In the genomic region with DNA sequence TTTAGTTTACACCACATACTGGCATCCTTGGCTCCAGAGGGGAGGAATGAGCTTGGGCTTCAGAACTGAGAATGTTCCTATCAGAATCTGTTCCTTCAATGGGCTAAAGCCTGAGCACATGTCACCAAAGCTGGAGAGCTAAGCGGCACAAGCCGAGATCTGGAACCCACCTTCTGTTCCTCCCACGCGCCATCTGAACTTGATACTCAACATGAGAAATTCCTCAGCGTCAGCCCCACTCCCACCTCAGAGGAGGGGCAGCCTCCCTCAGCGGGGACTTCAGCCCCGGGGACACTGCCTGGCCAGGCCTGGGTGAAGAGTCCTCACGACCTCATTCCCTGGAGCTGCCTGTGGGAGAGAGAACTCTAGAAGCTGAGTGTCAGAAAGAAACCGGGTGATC, we compare ENCODE assay signal across 23 cellular contexts. TPM values are rescaled to one million over a fixed set of nuclear protein-coding genes. Genes with fewer than 3 reads are reported as not detected.
A peak's percentile ranks its signal among the peaks of the same experiment; 100 is the strongest.
DNase-seq lines count a peak whose midpoint lies in the region; ATAC-seq and TF ChIP-seq lines count a peak whose summit lies in the region.
"Had no signal": no experiment of that assay in that cellular context is flagged by ENCODE, and none has a peak within 500 bp of the region (broad histone marks: within the 10 kb centered on the region; RNA-seq: fewer than 3 reads in every experiment).

No MANE protein-coding gene starts in this region.

- H3K27ac Mint-ChIP-seq in natural killer cell = no peak overlapping the region
- H3K27ac Mint-ChIP-seq in natural killer cell treated with Interleukin-12 subunit alpha and Interleukin-12 subunit beta and Interleukin-15 and Interleukin-18, amount 100 ng/mL, for 72 hours = no peak overlapping the region
- H3K27ac Mint-ChIP-seq: activated naive CD8-positive, alpha-beta T cell treated with anti-CD3 and anti-CD28 coated beads, Interleukin-2, amount 10 ng/mL, durations not matched to agents 7 days and 5 days; stimulated activated effector memory CD8-positive, alpha-beta T cell treated with anti-CD3 and anti-CD28 coated beads, Interleukin-12 subunit alpha, Interleukin-12 subunit beta, amount 100 ng/mL, for 72 hours; T-helper 1 cell treated with Interleukin-12 subunit alpha and Interleukin-12 subunit beta and Interleukin-4 antibody, amounts not matched to agents 30 μg/mL and 1 μg/mL, for 36 hours had no signal

- TF ChIP-seq CTCF in natural killer cell (IDR thresholded peaks at IDR 0.05) = no peak
- no peak for TF ChIP-seq CTCF in fibroblast of villous mesenchyme (IDR thresholded peaks at IDR 0.05; ENCODE audit: insufficient read depth, low read depth, low read length)

- ATAC-seq in natural killer cell (no peak), GM18907 (IDR thresholded peaks at IDR 0.05; ENCODE audit: unreplicated experiment) (no peak)
- ATAC-seq in natural killer cell treated with Interleukin-12 subunit alpha and Interleukin-12 subunit beta and Interleukin-15 and Interleukin-18, amount 100 ng/mL, for 72 hours = no peak
- ATAC-seq: A549; body of pancreas; lower lobe of right lung; stimulated activated effector memory CD8-positive, alpha-beta T cell treated with anti-CD3 and anti-CD28 coated beads, Interleukin-12 subunit alpha, Interleukin-12 subunit beta, amount 100 ng/mL, for 72 hours had no signal

- peaks cover 6 to 10% of the 10 kb centered on the region in 2 donors for H3K27me3 Mint-ChIP-seq in natural killer cell (ENCODE audit: low read depth in 2 of 2)
- H3K27me3 Mint-ChIP-seq in natural killer cell treated with Interleukin-12 subunit alpha and Interleukin-12 subunit beta and Interleukin-15 and Interleukin-18, amount 100 ng/mL, for 72 hours = peaks cover 0 to 2% of the 10 kb centered on the region in 2 donors

- no peaks in the 10 kb centered on the region for H3K9me3 Mint-ChIP-seq in natural killer cell
- no peaks in the 10 kb centered on the region for H3K9me3 Mint-ChIP-seq in natural killer cell treated with Interleukin-12 subunit alpha and Interleukin-12 subunit beta and Interleukin-15 and Interleukin-18, amount 100 ng/mL, for 72 hours
- H3K9me3 Mint-ChIP-seq: activated naive CD8-positive, alpha-beta T cell treated with anti-CD3 and anti-CD28 coated beads, Interleukin-2, amount 10 ng/mL, durations not matched to agents 7 days and 5 days; stimulated activated effector memory CD8-positive, alpha-beta T cell treated with anti-CD3 and anti-CD28 coated beads, Interleukin-12 subunit alpha, Interleukin-12 subunit beta, amount 100 ng/mL, for 72 hours; T-helper 1 cell treated with Interleukin-12 subunit alpha and Interleukin-12 subunit beta and Interleukin-4 antibody, amounts not matched to agents 30 μg/mL and 1 μg/mL, for 36 hours had no signal

- H3K4me3 ChIP-seq in fibroblast of villous mesenchyme (ENCODE audit: low read depth, low read length) = no peak overlapping the region
- H3K4me3 ChIP-seq: A549, body of pancreas, coronary artery, lower lobe of right lung, skin epidermis, tibial nerve had no signal

- H3K4me3 Mint-ChIP-seq in natural killer cell = peak overlapping the region; percentile 25
- no peak overlapping the region for H3K4me3 Mint-ChIP-seq in natural killer cell treated with Interleukin-12 subunit alpha and Interleukin-12 subunit beta and Interleukin-15 and Interleukin-18, amount 100 ng/mL, for 72 hours
- H3K4me3 Mint-ChIP-seq: activated naive CD8-positive, alpha-beta T cell treated with anti-CD3 and anti-CD28 coated beads, Interleukin-2, amount 10 ng/mL, durations not matched to agents 7 days and 5 days; stimulated activated effector memory CD8-positive, alpha-beta T cell treated with anti-CD3 and anti-CD28 coated beads, Interleukin-12 subunit alpha, Interleukin-12 subunit beta, amount 100 ng/mL, for 72 hours; T-helper 1 cell treated with Interleukin-12 subunit alpha and Interleukin-12 subunit beta and Interleukin-4 antibody, amounts not matched to agents 30 μg/mL and 1 μg/mL, for 36 hours had no signal

- DNase-seq in natural killer cell (no peak), fibroblast of villous mesenchyme (ENCODE audit: low read depth) (peak; percentile 36), posterior cingulate gyrus (peak in 7 of 10 donors; percentile 25 to 87 (median 50)), germinal center (ENCODE audit: low spot score) (no peak), DMS79 treated with DMSO at 0.1 percent for 48 hours (lab: John Stamatoyannopoulos, UW) (no peak)
- DNase-seq in natural killer cell treated with Interleukin-12 subunit alpha and Interleukin-12 subunit beta and Interleukin-15 and Interleukin-18, amount 100 ng/mL, for 72 hours (ENCODE audit: low spot score) = no peak
- DNase-seq in activated CD4-positive, alpha-beta T cell treated with anti-CD3 and anti-CD28 coated beads for 48 hours = no peak
- DNase-seq: activated effector memory CD4-positive, alpha-beta T cell treated with Interleukin-2 at 50 U/mL for 16 hours; activated naive CD8-positive, alpha-beta T cell treated with anti-CD3 and anti-CD28 coated beads, Interleukin-2, amount 10 ng/mL, durations not matched to agents 7 days and 5 days; body of pancreas; GOT3; KBM-7; lower lobe of right lung; NCI-H1436 treated with DMSO at 0.1 percent for 48 hours; NCI-H510A treated with DMSO at 0.1 percent for 48 hours; stimulated activated CD4-positive, alpha-beta T cell treated with anti-CD3 and anti-CD28 coated beads, Interleukin-2, amount 100 ng/mL, for 24 hours had no signal

- peaks cover 16 to 18% of the 10 kb centered on the region in 2 donors for H3K4me1 Mint-ChIP-seq in natural killer cell
- H3K4me1 Mint-ChIP-seq in natural killer cell treated with Interleukin-12 subunit alpha and Interleukin-12 subunit beta and Interleukin-15 and Interleukin-18, amount 100 ng/mL, for 72 hours (ENCODE audit: low read depth in 2 of 2) = peaks cover 12 to 15% of the 10 kb centered on the region in 2 donors

- H3K36me3 Mint-ChIP-seq in natural killer cell = no peaks in the 10 kb centered on the region
- no peaks in the 10 kb centered on the region for H3K36me3 Mint-ChIP-seq in natural killer cell treated with Interleukin-12 subunit alpha and Interleukin-12 subunit beta and Interleukin-15 and Interleukin-18, amount 100 ng/mL, for 72 hours

- intact Hi-C loops in natural killer cell (cut with micrococcal nuclease) = loop anchor here (5.0 kb wide), 1 partner anchor 136 kb away; the partner anchor contains the start of gene ALDH3A2
- intact Hi-C loops in posterior cingulate gyrus (cut with DNase I) = no loop called here

RNA-seq across cellular contexts. Expression of gene SLC47A1, which starts 22.8 kb away (rescaled TPM):
- 1 to 10 TPM in 1 of 3 donors, under 1 TPM in 2; 0.29 to 1.3 (median 0.45) TPM for total RNA-seq in natural killer cell
- not detected for total RNA-seq in natural killer cell treated with Interleukin-12 subunit alpha and Interleukin-12 subunit beta and Interleukin-15 and Interleukin-18, amount 100 ng/mL, for 72 hours
- under 0.01 and 0.86 TPM in 2 replicates for total RNA-seq in fibroblast of villous mesenchyme
- total RNA-seq: activated naive CD8-positive, alpha-beta T cell treated with anti-CD3 and anti-CD28 coated beads, Interleukin-2, amount 10 ng/mL, durations not matched to agents 7 days and 5 days; body of pancreas had no signal

Comparison
In these comparisons a context has a peak if more than half of its experiments do, and no peak if none do; other contexts are left out.
1. DNase-seq: peak in fibroblast of villous mesenchyme (single experiment) and posterior cingulate gyrus (7 of 10); none in natural killer cell (single experiment), natural killer cell treated with Interleukin-12 subunit alpha and Interleukin-12 subunit beta and Interleukin-15 and Interleukin-18, amount 100 ng/mL, for 72 hours (single experiment), activated CD4-positive, alpha-beta T cell treated with anti-CD3 and anti-CD28 coated beads for 48 hours (single experiment), germinal center (single experiment) and DMS79 treated with DMSO at 0.1 percent for 48 hours (single experiment).